In the genomic region with DNA sequence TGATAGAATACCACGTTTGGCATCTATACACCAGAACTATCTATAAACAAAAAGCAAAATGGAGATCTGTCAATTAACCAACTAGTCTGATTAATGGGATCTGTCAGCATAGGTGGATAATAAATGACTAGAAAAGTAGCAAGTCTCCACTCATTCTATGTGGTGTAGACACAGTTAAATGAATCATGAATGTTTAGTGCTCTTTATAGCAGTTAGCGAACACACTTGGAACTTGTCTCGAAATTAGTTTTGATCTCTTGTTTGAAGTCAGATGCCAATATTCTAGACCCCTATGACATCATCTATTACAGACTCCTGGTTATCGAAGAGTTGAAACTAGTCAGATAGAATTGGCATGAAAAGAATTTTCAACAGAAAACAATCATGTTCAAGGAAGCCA, we compare ENCODE assay signal across 22 cellular contexts.
A peak's percentile ranks its signal among the peaks of the same experiment; 100 is the strongest.
DNase-seq lines count a peak whose midpoint lies in the region; ATAC-seq and TF ChIP-seq lines count a peak whose summit lies in the region.
"Had no signal": no experiment of that assay in that cellular context is flagged by ENCODE, and none has a peak within 500 bp of the region (broad histone marks: within the 10 kb centered on the region; RNA-seq: fewer than 3 reads in every experiment).

No MANE protein-coding gene starts in this region.

- no peak for ATAC-seq in HG02970 (IDR thresholded peaks at IDR 0.05; ENCODE audit: low FRiP score, unreplicated experiment)
- ATAC-seq: HCT116; stimulated activated naive CD8-positive, alpha-beta T cell treated with anti-CD3 and anti-CD28 coated beads, Interleukin-15, Interleukin-2, amounts not matched to agents 100 U/mL and 50 U/mL, for 24 hours had no signal

- no peaks in the 10 kb centered on the region for H3K27me3 ChIP-seq in vagina
- H3K27me3 ChIP-seq: BLaER1, spleen, thyroid gland had no signal

- H3K4me1 ChIP-seq in vagina, result peaks cover 55% of the 10 kb centered on the region
- H3K4me1 ChIP-seq: psoas muscle, thyroid gland had no signal

- H3K36me3 ChIP-seq in vagina, result no peaks in the 10 kb centered on the region
- H3K36me3 ChIP-seq: BLaER1, spleen, thyroid gland had no signal

- H3K27ac Mint-ChIP-seq in osteocyte (ENCODE audit: unreplicated experiment), result peak overlapping the region; percentile 44
- no peak overlapping the region for H3K27ac Mint-ChIP-seq in endothelial cell (ENCODE audit: unreplicated experiment)
- H3K27ac Mint-ChIP-seq: activated CD4-positive, alpha-beta memory T cell treated with anti-CD3 and anti-CD28 coated beads for 36 hours; activated naive CD8-positive, alpha-beta T cell treated with anti-CD3 and anti-CD28 coated beads, Interleukin-2, amount 10 ng/mL, durations not matched to agents 7 days and 5 days had no signal

- TF ChIP-seq POLR2A in vagina (IDR thresholded peaks at IDR 0.05), result no peak

- intact Hi-C loops in vagina (cut with DNase I), result no loop called here

- peak overlapping the region; percentile 23 for H3K27ac ChIP-seq in vagina
- H3K27ac ChIP-seq: BLaER1, psoas muscle, spleen, thyroid gland had no signal

- H3K4me3 ChIP-seq in vagina, result no peak overlapping the region
- H3K4me3 ChIP-seq: BLaER1, psoas muscle, spleen, thyroid gland had no signal

- DNase-seq in DMS79 treated with DMSO at 0.1 percent for 48 hours (lab: John Stamatoyannopoulos, UW) (peak; percentile 29), DMS79 (lab: John Stamatoyannopoulos, UW) (no peak), kidney glomerular epithelial cell (lab: John Stamatoyannopoulos, UW) (peak; percentile 41), osteocyte (ENCODE audit: extremely low spot score, unreplicated experiment) (no peak), vagina (ENCODE audit: extremely low spot score in 2 of 2) (no peak), AG20443 (ENCODE audit: low spot score) (no peak), endothelial cell (ENCODE audit: low spot score) (no peak)
- DNase-seq: activated CD4-positive, alpha-beta memory T cell treated with anti-CD3 and anti-CD28 coated beads for 36 hours; activated effector memory CD4-positive, alpha-beta T cell treated with Interleukin-2 at 50 U/mL for 16 hours; activated naive CD8-positive, alpha-beta T cell treated with anti-CD3 and anti-CD28 coated beads, Interleukin-2, amount 10 ng/mL, durations not matched to agents 7 days and 5 days; effector memory CD4-positive, alpha-beta T cell; NCI-H1694 treated with DMSO at 0.1 percent for 48 hours; psoas muscle; spleen; stimulated activated CD4-positive, alpha-beta T cell treated with anti-CD3 and anti-CD28 coated beads, Interleukin-4, amount 100 ng/mL, for 1 hour; stimulated activated naive CD8-positive, alpha-beta T cell treated with anti-CD3 and anti-CD28 coated beads, Interleukin-15, Interleukin-2, amounts not matched to agents 100 U/mL and 50 U/mL, for 24 hours; T1000; thyroid gland had no signal

- H3K9me3 Mint-ChIP-seq in osteocyte (ENCODE audit: unreplicated experiment), result peaks cover 15% of the 10 kb centered on the region
- no peaks in the 10 kb centered on the region for H3K9me3 Mint-ChIP-seq in endothelial cell (ENCODE audit: unreplicated experiment)
- H3K9me3 Mint-ChIP-seq: activated CD4-positive, alpha-beta memory T cell treated with anti-CD3 and anti-CD28 coated beads for 36 hours; activated naive CD8-positive, alpha-beta T cell treated with anti-CD3 and anti-CD28 coated beads, Interleukin-2, amount 10 ng/mL, durations not matched to agents 7 days and 5 days had no signal

- H3K36me3 Mint-ChIP-seq in osteocyte (ENCODE audit: unreplicated experiment) (peaks cover 4% of the 10 kb centered on the region), endothelial cell (ENCODE audit: low read depth, unreplicated experiment) (no peaks in the 10 kb centered on the region)
- H3K36me3 Mint-ChIP-seq: activated CD4-positive, alpha-beta memory T cell treated with anti-CD3 and anti-CD28 coated beads for 36 hours; activated naive CD8-positive, alpha-beta T cell treated with anti-CD3 and anti-CD28 coated beads, Interleukin-2, amount 10 ng/mL, durations not matched to agents 7 days and 5 days had no signal

- no peaks in the 10 kb centered on the region for H3K9me3 ChIP-seq in vagina
- H3K9me3 ChIP-seq: psoas muscle, spleen, thyroid gland had no signal

- no peak overlapping the region for H3K4me3 Mint-ChIP-seq in osteocyte (ENCODE audit: unreplicated experiment)
- no peak overlapping the region for H3K4me3 Mint-ChIP-seq in endothelial cell (ENCODE audit: unreplicated experiment)
- H3K4me3 Mint-ChIP-seq: activated CD4-positive, alpha-beta memory T cell treated with anti-CD3 and anti-CD28 coated beads for 36 hours; activated naive CD8-positive, alpha-beta T cell treated with anti-CD3 and anti-CD28 coated beads, Interleukin-2, amount 10 ng/mL, durations not matched to agents 7 days and 5 days; neural crest cell had no signal

- TF ChIP-seq CTCF in osteocyte (IDR thresholded peaks at IDR 0.05), result no peak
- no peak for TF ChIP-seq CTCF in vagina (IDR thresholded peaks at IDR 0.05)
- no peak for TF ChIP-seq CTCF in endothelial cell (IDR thresholded peaks at IDR 0.05; ENCODE audit: unreplicated experiment)

- H3K27me3 Mint-ChIP-seq in osteocyte (ENCODE audit: unreplicated experiment) (no peaks in the 10 kb centered on the region), endothelial cell (ENCODE audit: unreplicated experiment) (peaks cover 2% of the 10 kb centered on the region)

- H3K4me1 Mint-ChIP-seq in osteocyte (ENCODE audit: unreplicated experiment) (peaks cover 40% of the 10 kb centered on the region), endothelial cell (ENCODE audit: unreplicated experiment) (no peaks in the 10 kb centered on the region)

Comparison
In these comparisons a context has a peak if more than half of its experiments do, and no peak if none do; other contexts are left out.
1. DNase-seq: peak in DMS79 treated with DMSO at 0.1 percent for 48 hours (single experiment) and kidney glomerular epithelial cell (single experiment); none in DMS79 (single experiment), osteocyte (single experiment), vagina (0 of 2), AG20443 (single experiment) and endothelial cell (single experiment).